Comparison of ENCODE assay signal across 1 cellular context in genomic region chr5:121279801-121280200, GRCh38.
TF ChIP-seq lines count a peak whose summit lies in the region.

No MANE protein-coding gene starts in this region.

TF ChIP-seq in K562, 482 proteins besides CTCF, POLR2A, EP300 and RAD21:
- TF ChIP-seq FOXJ3 (CRISPR knock-in tag; IDR thresholded peaks at IDR 0.05) (no peak), NUFIP1 (IDR thresholded peaks at IDR 0.05; ENCODE audit: partially characterized antibody) (no peak), SNRNP70 (optimal IDR thresholded peaks at IDR 0.05; ENCODE audit: low read depth, low read length) (no peak), XRCC5 (IDR thresholded peaks at IDR 0.05; ENCODE audit: low read depth, low read length) (no peak), CBFA2T3 (IDR thresholded peaks at IDR 0.05) (peak; percentile 48), ZNF699 (CRISPR knock-in tag; IDR thresholded peaks at IDR 0.05; ENCODE audit: insufficient replicate concordance) (no peak), TAL1 (IDR thresholded peaks at IDR 0.05) (peak; percentile 31; the same call in 1 of the 2 replicates), TEAD4 (IDR thresholded peaks at IDR 0.05; ENCODE audit: low read length) (peak; percentile 12; the same call in 1 of the 2 replicates), TEAD4 (CRISPR knock-in tag; IDR thresholded peaks at IDR 0.05; ENCODE audit: borderline replicate concordance) (no peak), NR2C2 (CRISPR knock-in tag; IDR thresholded peaks at IDR 0.05) (no peak), NR2C2 (tag; IDR thresholded peaks at IDR 0.05) (no peak), ZBTB7A (IDR thresholded peaks at IDR 0.05; ENCODE audit: borderline replicate concordance, control insufficient read depth, low read depth, low read length) (no peak), BHLHE40 (IDR thresholded peaks at IDR 0.05; ENCODE audit: low read length) (no peak), CBFA2T2 (conservative IDR thresholded peaks at IDR 0.05) (0 out of 2 replicates have a peak, but pooled peaks have one; percentile 22)
